In genomic region chr22:39040155-39040537, GRCh38 we compare ENCODE assay signal across 6 cellular contexts. TPM values are rescaled to one million over a fixed set of nuclear protein-coding genes. Genes with fewer than 3 reads are reported as not detected.
DNase-seq lines count a peak whose midpoint lies in the region; ATAC-seq and TF ChIP-seq lines count a peak whose summit lies in the region.
"Not testable (repeated sequence)": the region's sequence is repeated elsewhere in the genome, so short reads cannot be mapped to it uniquely, and the experiment has no call there.
"Had no signal": no experiment of that assay in that cellular context is flagged by ENCODE, and none has a peak within 500 bp of the region (broad histone marks: within the 10 kb centered on the region; RNA-seq: fewer than 3 reads in every experiment).

No MANE protein-coding gene starts in this region.

- TF ChIP-seq CTCF in brain (conservative IDR thresholded peaks at IDR 0.05); parathyroid adenoma (IDR thresholded peaks at IDR 0.05): not testable (repeated sequence)

- not testable (repeated sequence) for H3K27me3 ChIP-seq in HAP-1 (ENCODE audit: low read depth); iPS-15b (ENCODE audit: control insufficient read depth, insufficient read depth, low read length); parathyroid adenoma (ENCODE audit: control insufficient read depth, insufficient read depth, low read length)

- not testable (repeated sequence) for H3K4me1 ChIP-seq in HAP-1, parathyroid adenoma
- H3K4me1 ChIP-seq in iPS-15b (ENCODE audit: control insufficient read depth, insufficient read depth, low read length): peaks cover 10% of the 10 kb centered on the region

- peak overlapping the region; percentile 89 for H3K27ac Mint-ChIP-seq in T-helper 17 cell
- peak overlapping the region in 4 of 5 experiments; percentile 38 to 88 (median 64) for H3K27ac Mint-ChIP-seq in brain

- peak overlapping the region; percentile 70 for H2AFZ ChIP-seq in parathyroid adenoma

- not testable (repeated sequence) for H3K9ac ChIP-seq in iPS-15b (ENCODE audit: low read depth, low read length); parathyroid adenoma

- not testable (repeated sequence) for H3K9me3 ChIP-seq in HAP-1; T-helper 17 cell (ENCODE audit: control insufficient read depth, low read length, poor library complexity, severe bottlenecking); iPS-15b (ENCODE audit: control insufficient read depth, insufficient read depth, low read length); parathyroid adenoma (ENCODE audit: control insufficient read depth, low read length)

- H3K36me3 ChIP-seq in HAP-1 (replicated peaks); iPS-15b (ENCODE audit: control insufficient read depth, insufficient read depth, low read length); parathyroid adenoma (ENCODE audit: control insufficient read depth, insufficient read depth, low read length): not testable (repeated sequence)

- H3K4me2 ChIP-seq in parathyroid adenoma (ENCODE audit: low read length): peak overlapping the region; percentile 35

- DNase-seq in HAP-1 (ENCODE audit: low spot score in 2 of 2); T-helper 17 cell: not testable (repeated sequence)

- not testable (repeated sequence) for H3K79me2 ChIP-seq in parathyroid adenoma

- peak overlapping the region; percentile 87 for H3K27ac ChIP-seq in parathyroid adenoma

- H3K27me3 Mint-ChIP-seq in T-helper 17 cell, brain: not testable (repeated sequence)

- H3K36me3 Mint-ChIP-seq in T-helper 17 cell (ENCODE audit: low read depth); brain: not testable (repeated sequence)

- in situ Hi-C loops in HAP-1 (cut with MboI; ENCODE audit: low sequenced_read_pairs): not testable (repeated sequence)

- not testable (repeated sequence) for ATAC-seq in T-helper 17 cell

- H3K9me3 Mint-ChIP-seq in brain: not testable (repeated sequence)

- H3K4me1 Mint-ChIP-seq in T-helper 17 cell (peaks cover 26% of the 10 kb centered on the region), brain (peaks cover 33% of the 10 kb centered on the region)

- peak overlapping the region; percentile 34 for H3K4me3 ChIP-seq in HAP-1
- H3K4me3 ChIP-seq in iPS-15b (ENCODE audit: low read depth, low read length): peak overlapping the region; percentile 37
- not testable (repeated sequence) for H3K4me3 ChIP-seq in parathyroid adenoma (ENCODE audit: low read depth, low read length)

- peak overlapping the region; percentile 92 for H3K4me3 Mint-ChIP-seq in T-helper 17 cell
- H3K4me3 Mint-ChIP-seq in brain: peak overlapping the region; percentile 36 to 73 (median 66)

RNA-seq across cellular contexts. Expression of gene APOBEC3F, which starts 0.5 kb away (rescaled TPM):
- 10 to 100 TPM; 11.7 to 13.5 TPM for total RNA-seq in T-helper 17 cell
- polyA plus RNA-seq in brain (ENCODE audit: insufficient read depth, low read depth, low replicate concordance): 14.1 TPM

RNA-seq across cellular contexts. Expression of gene APOBEC3D, which starts 19.2 kb away (rescaled TPM):
- 10 to 100 TPM; 12.2 to 17.6 TPM for total RNA-seq in T-helper 17 cell
- 1.1 TPM for polyA plus RNA-seq in brain (ENCODE audit: insufficient read depth, low read depth, low replicate concordance)

RNA-seq across cellular contexts. Expression of gene APOBEC3C, which starts 26.1 kb away (rescaled TPM):
- 10 to 100 TPM; 35.9 to 39.8 TPM for total RNA-seq in T-helper 17 cell
- polyA plus RNA-seq in brain (ENCODE audit: insufficient read depth, low read depth, low replicate concordance): 6.7 TPM

RNA-seq across cellular contexts. Expression of gene APOBEC3G, which starts 36.9 kb away (rescaled TPM):
- 10 to 100 TPM; 21.5 to 24.6 TPM for total RNA-seq in T-helper 17 cell
- polyA plus RNA-seq in brain (ENCODE audit: insufficient read depth, low read depth, low replicate concordance): 6.3 TPM

RNA-seq across cellular contexts. Expression of gene APOBEC3H, which starts 56.9 kb away (rescaled TPM):
- 1 to 10 TPM; 1.4 to 4.4 TPM for total RNA-seq in T-helper 17 cell
- not detected for polyA plus RNA-seq in brain (ENCODE audit: insufficient read depth, low read depth, low replicate concordance)
- total RNA-seq: mesenteric fat pad had no signal
